Comparison of ENCODE assay signal across 14 cellular contexts in the genomic region with DNA sequence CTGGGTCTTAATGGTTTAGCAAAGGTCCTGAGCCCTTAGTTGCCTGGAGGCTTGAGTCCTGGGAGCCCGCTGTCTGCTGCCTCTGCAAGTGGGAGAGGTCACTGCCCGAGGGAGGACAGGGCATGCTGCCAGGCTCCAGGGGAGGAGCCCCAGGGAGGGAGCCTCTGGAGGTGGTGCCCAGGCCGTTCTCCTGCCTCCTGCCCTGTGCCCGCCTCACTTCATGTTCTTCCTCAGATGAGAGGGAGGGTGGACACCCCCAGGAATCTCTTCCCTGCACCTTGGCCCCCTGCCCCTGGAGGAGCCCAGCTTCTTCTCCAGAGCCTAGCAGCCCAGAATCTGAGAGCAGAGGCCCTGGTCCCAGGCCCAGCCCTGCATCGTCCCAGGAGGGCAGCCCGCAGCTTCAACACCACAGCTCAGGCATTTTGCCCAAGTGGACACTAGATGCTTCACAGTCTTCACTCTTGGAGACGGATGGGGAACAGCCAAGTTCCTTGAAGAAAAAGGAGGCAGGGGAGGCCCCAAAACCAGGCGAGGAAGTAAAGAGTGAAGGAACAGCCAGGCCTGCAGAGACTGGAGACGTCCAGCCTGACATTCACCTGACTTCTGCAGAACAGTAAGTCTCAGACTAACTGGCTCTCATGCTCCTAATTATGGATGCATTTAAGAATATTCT. TPM values are rescaled to one million over a fixed set of nuclear protein-coding genes. Genes with fewer than 3 reads are reported as not detected.
DNase-seq lines count a peak whose midpoint lies in the region; ATAC-seq, FAIRE-seq and TF ChIP-seq lines count a peak whose summit lies in the region.
"Had no signal": no experiment of that assay in that cellular context is flagged by ENCODE, and none has a peak within 500 bp of the region (broad histone marks: within the 10 kb centered on the region; RNA-seq: fewer than 3 reads in every experiment).

No MANE protein-coding gene starts in this region.

- no peak overlapping the region for H3K23ac ChIP-seq in H1 (ENCODE audit: insufficient read length)

- H3K14ac ChIP-seq in H1 (ENCODE audit: insufficient read length), result no peak overlapping the region

- no peak overlapping the region for H2BK5ac ChIP-seq in H1 (ENCODE audit: low read depth, low read length)

- H4K20me1 ChIP-seq in H1 (replicated peaks in 1 of 2; ENCODE audit: control insufficient read depth in 1 of 2, insufficient read depth in 2 of 2, low read length in 2 of 2), result no peaks in the 10 kb centered on the region

- H4K91ac ChIP-seq in H1 (replicated peaks; ENCODE audit: insufficient read length, low read length), result no peak overlapping the region

- POLR2A ChIA-PET in H1 (lab: Charles Lee; ENCODE audit: partially characterized antibody), result no interaction called here

- no peaks in the 10 kb centered on the region for H3K79me2 ChIP-seq in H1 (ENCODE audit: control insufficient read depth in 1 of 2, insufficient read depth in 2 of 2, low read length in 2 of 2)

- peaks cover 78% of the 10 kb centered on the region for H3K36me3 ChIP-seq in CD4-positive, CD25-positive, alpha-beta regulatory T cell (ENCODE audit: control insufficient read depth, insufficient read depth, low read length)
- H3K36me3 ChIP-seq in H1 (ENCODE audit: control insufficient read depth in 2 of 4, insufficient read depth in 4 of 4, low read length in 3 of 4), result no peaks in the 10 kb centered on the region
- H3K36me3 ChIP-seq: neural progenitor cell had no signal

- no peak for TF ChIP-seq CTCF in H1 (IDR thresholded peaks at IDR 0.05; ENCODE audit: control extremely low read depth in 1 of 3, insufficient read depth in 1 of 3, low read depth in 1 of 3, low read length in 3 of 3)

- no peak overlapping the region for H3K4ac ChIP-seq in H1 (replicated peaks; ENCODE audit: insufficient read length, low read depth, low read length)

- H2BK12ac ChIP-seq in H1 (ENCODE audit: low read depth, low read length), result no peak overlapping the region

- no peak for ATAC-seq in CD4-positive, CD25-positive, alpha-beta regulatory T cell (ENCODE audit: low read depth in 2 of 2)
- no peak for ATAC-seq in natural killer cell treated with Interleukin-12 subunit alpha and Interleukin-12 subunit beta and Interleukin-15 and Interleukin-18, amount 100 ng/mL, for 72 hours
- ATAC-seq in activated CD4-positive, CD25-positive, alpha-beta regulatory T cell treated with anti-CD3 and anti-CD28 coated beads, Interleukin-2, amount 50 U/mL, for 24 hours, result no peak
- ATAC-seq in GM21381 (IDR thresholded peaks at IDR 0.05; ENCODE audit: unreplicated experiment), result no peak
- no peak for ATAC-seq in HG02588 (IDR thresholded peaks at IDR 0.05; ENCODE audit: unreplicated experiment)

- TF ChIP-seq EP300 in Ishikawa (IDR thresholded peaks at IDR 0.05; ENCODE audit: borderline replicate concordance), result no peak
- no peak for TF ChIP-seq EP300 in H1 (IDR thresholded peaks at IDR 0.05; ENCODE audit: borderline replicate concordance in 1 of 2, low read depth in 2 of 2, low read length in 2 of 2)

- no peak overlapping the region for H2BK120ac ChIP-seq in H1 (replicated peaks; ENCODE audit: low read depth, low read length)

- peak overlapping the region; percentile 16; the same call in 1 of the 2 replicates for H4K8ac ChIP-seq in H1 (ENCODE audit: extremely low read depth, insufficient read depth, low read length)

- no peak for DNase-seq in CD4-positive, CD25-positive, alpha-beta regulatory T cell
- DNase-seq in H1 (ENCODE audit: low read depth in 1 of 2, low spot score in 2 of 2), result no peak
- DNase-seq in natural killer cell treated with Interleukin-12 subunit alpha and Interleukin-12 subunit beta and Interleukin-15 and Interleukin-18, amount 100 ng/mL, for 72 hours (ENCODE audit: low spot score), result no peak
- no peak for DNase-seq in NCI-H446 (lab: John Stamatoyannopoulos, UW)
- DNase-seq: Caco-2; central memory CD4-positive, alpha-beta T cell; NCI-H187 treated with DMSO at 0.1 percent for 48 hours; stimulated activated CD4-positive, alpha-beta T cell treated with anti-CD3 and anti-CD28 coated beads, Interleukin-2, amount 100 ng/mL, for 24 hours; stimulated activated naive CD4-positive, alpha-beta T cell treated with Interleukin-2 at 50 U/mL for 16 hours had no signal

- no peaks in the 10 kb centered on the region for H3K27me3 ChIP-seq in CD4-positive, CD25-positive, alpha-beta regulatory T cell (ENCODE audit: control insufficient read depth, insufficient read depth, low read length)
- H3K27me3 ChIP-seq in H1 (replicated peaks in 1 of 4; ENCODE audit: control insufficient read depth in 3 of 4, extremely low read depth in 1 of 4, insufficient read depth in 3 of 4, low read length in 3 of 4), result no peaks in the 10 kb centered on the region
- H3K27me3 ChIP-seq: neural progenitor cell had no signal

- H3K27ac Mint-ChIP-seq in CD4-positive, CD25-positive, alpha-beta regulatory T cell, result peak overlapping the region; percentile 56 to 88 (median 59)
- peak overlapping the region; percentile 10 to 36 for H3K27ac Mint-ChIP-seq in natural killer cell treated with Interleukin-12 subunit alpha and Interleukin-12 subunit beta and Interleukin-15 and Interleukin-18, amount 100 ng/mL, for 72 hours
- H3K27ac Mint-ChIP-seq: neural progenitor cell had no signal

- no peaks in the 10 kb centered on the region for H3K27me3 Mint-ChIP-seq in CD4-positive, CD25-positive, alpha-beta regulatory T cell
- H3K27me3 Mint-ChIP-seq in natural killer cell treated with Interleukin-12 subunit alpha and Interleukin-12 subunit beta and Interleukin-15 and Interleukin-18, amount 100 ng/mL, for 72 hours, result no peaks in the 10 kb centered on the region

- H3K4me3 Mint-ChIP-seq in CD4-positive, CD25-positive, alpha-beta regulatory T cell, result peak overlapping the region in 3 of 4 donors; percentile 66 to 68 (median 67)
- peak overlapping the region; percentile 19 for H3K4me3 Mint-ChIP-seq in natural killer cell treated with Interleukin-12 subunit alpha and Interleukin-12 subunit beta and Interleukin-15 and Interleukin-18, amount 100 ng/mL, for 72 hours
- H3K4me3 Mint-ChIP-seq: neural progenitor cell had no signal

- H3K4me1 ChIP-seq in CD4-positive, CD25-positive, alpha-beta regulatory T cell (ENCODE audit: control insufficient read depth, insufficient read depth, low read length, poor library complexity, severe bottlenecking), result peaks cover 70% of the 10 kb centered on the region
- no peaks in the 10 kb centered on the region for H3K4me1 ChIP-seq in H1 (replicated peaks in 1 of 4; ENCODE audit: control insufficient read depth in 3 of 4, insufficient read depth in 4 of 4, low read length in 3 of 4)
- H3K4me1 ChIP-seq: neural progenitor cell had no signal

- H3K9me3 Mint-ChIP-seq in CD4-positive, CD25-positive, alpha-beta regulatory T cell, result no peaks in the 10 kb centered on the region
- H3K9me3 Mint-ChIP-seq in natural killer cell treated with Interleukin-12 subunit alpha and Interleukin-12 subunit beta and Interleukin-15 and Interleukin-18, amount 100 ng/mL, for 72 hours, result no peaks in the 10 kb centered on the region
- H3K9me3 Mint-ChIP-seq: neural progenitor cell had no signal

- H2AFZ ChIP-seq in H1 (ENCODE audit: low read length), result no peak overlapping the region
- H2AFZ ChIP-seq: neural progenitor cell had no signal

- no peaks in the 10 kb centered on the region for H3K9me3 ChIP-seq in CD4-positive, CD25-positive, alpha-beta regulatory T cell (ENCODE audit: control insufficient read depth in 2 of 2, low read length in 2 of 2)
- H3K9me3 ChIP-seq in H1 (ENCODE audit: insufficient read depth in 2 of 2, low read depth in 1 of 2, low read length in 1 of 2), result no peaks in the 10 kb centered on the region
- H3K9me3 ChIP-seq: Caco-2 had no signal

- H2AK5ac ChIP-seq in H1 (ENCODE audit: low read depth, low read length), result no peak overlapping the region

- H3K79me1 ChIP-seq in H1 (ENCODE audit: low read depth, low read length), result no peaks in the 10 kb centered on the region

- no peak overlapping the region for H3K18ac ChIP-seq in H1 (ENCODE audit: extremely low read depth, low read length)

- 92% methylated on average over 9 of the region's 9 CpGs; no CpG with 5 or more reads in 1 of the 2 experiments for WGBS in H1 (ENCODE audit: extremely low coverage in 1 of 2, insufficient coverage in 1 of 2, insufficient read length in 1 of 2, insufficient replicate concordance in 2 of 2, low coverage in 1 of 2, low lambda C conversion rate in 2 of 2, missing lambda C conversion rate in 1 of 2), 2 experiments

- H3K4me3 ChIP-seq in CD4-positive, CD25-positive, alpha-beta regulatory T cell (ENCODE audit: low read depth, low read length), result no peak overlapping the region
- no peak overlapping the region for H3K4me3 ChIP-seq in H1 (ENCODE audit: extremely low read depth in 1 of 4, insufficient read depth in 2 of 4, low read depth in 3 of 4, low read length in 4 of 4)
- H3K4me3 ChIP-seq: neural progenitor cell had no signal

- H3K23me2 ChIP-seq in H1 (ENCODE audit: low read depth, low read length), result 0 out of 2 replicates have a peak, but pooled peaks cover 2% of the 10 kb centered on the region

- peaks cover 28 to 87% (median 68%) of the 10 kb centered on the region in 4 donors for H3K4me1 Mint-ChIP-seq in CD4-positive, CD25-positive, alpha-beta regulatory T cell
- peaks cover 58 to 66% of the 10 kb centered on the region in 2 donors for H3K4me1 Mint-ChIP-seq in natural killer cell treated with Interleukin-12 subunit alpha and Interleukin-12 subunit beta and Interleukin-15 and Interleukin-18, amount 100 ng/mL, for 72 hours (ENCODE audit: low read depth in 2 of 2)

- no peak overlapping the region for H2BK15ac ChIP-seq in H1 (ENCODE audit: low read length)

- H3K4me2 ChIP-seq in H1 (ENCODE audit: insufficient read depth in 1 of 2, low read depth in 2 of 2, low read length in 2 of 2), result no peak overlapping the region
- H3K4me2 ChIP-seq: neural progenitor cell had no signal

- H3K27ac ChIP-seq in CD4-positive, CD25-positive, alpha-beta regulatory T cell (ENCODE audit: insufficient read depth, low read length, poor library complexity, severe bottlenecking), result no peak overlapping the region
- H3K27ac ChIP-seq in H1 (ENCODE audit: low read depth, low read length), result no peak overlapping the region
- H3K27ac ChIP-seq: neural progenitor cell had no signal

- no peak overlapping the region for H2BK20ac ChIP-seq in H1 (ENCODE audit: low read length)

- no peak for TF ChIP-seq POLR2A in H1 (IDR thresholded peaks at IDR 0.05; ENCODE audit: control extremely low read depth in 1 of 2, low read depth in 2 of 2, low read length in 2 of 2)

- CTCF ChIA-PET in H1 (lab: Charles Lee; ENCODE audit: partially characterized antibody), result interaction anchor here (1.3 kb wide), 1 partner anchor 106 kb away, joined by 3 read pairs; no protein-coding TSS in a partner anchor

- FAIRE-seq in H1 (lab: Jason Lieb, UNC), result no peak

- TF ChIP-seq RAD21 in Ishikawa (IDR thresholded peaks at IDR 0.05; ENCODE audit: low read depth) (no peak), H1 (IDR thresholded peaks at IDR 0.05 in 1 of 2, conservative IDR thresholded peaks at IDR 0.05 in 1 of 2; ENCODE audit: low read depth in 2 of 2, low read length in 2 of 2) (no peak)

- no peak overlapping the region for H3K56ac ChIP-seq in H1 (replicated peaks; ENCODE audit: insufficient read length, low read depth, low read length)

- no peak overlapping the region for H4K5ac ChIP-seq in H1 (ENCODE audit: insufficient read length, low read depth, low read length)

- H3K9ac ChIP-seq in H1 (replicated peaks in 1 of 4; ENCODE audit: extremely low read depth in 1 of 4, low read depth in 3 of 4, low read length in 3 of 4), result no peak overlapping the region
- H3K9ac ChIP-seq: neural progenitor cell had no signal

- H3K36me3 Mint-ChIP-seq in CD4-positive, CD25-positive, alpha-beta regulatory T cell, result peaks cover 30% of the 10 kb centered on the region
- peaks cover 29% of the 10 kb centered on the region for H3K36me3 Mint-ChIP-seq in natural killer cell treated with Interleukin-12 subunit alpha and Interleukin-12 subunit beta and Interleukin-15 and Interleukin-18, amount 100 ng/mL, for 72 hours
- H3K36me3 Mint-ChIP-seq: neural progenitor cell had no signal

RNA-seq across cellular contexts. Expression of a gene that starts 12.0 kb away (rescaled TPM):
- 124 TPM for total RNA-seq in CD4-positive, CD25-positive, alpha-beta regulatory T cell
- polyA plus RNA-seq in CD4-positive, CD25-positive, alpha-beta regulatory T cell, result 10 to 100 TPM; 18.1 to 26.3 (median 20.7) TPM
- 1.2 and 1.3 TPM in 2 replicates for total RNA-seq in H1 (2021; fragmentation: NEBNext Ultra II Directional; extraction: Animal tissue kit (Norgen Biotek cat#: 25700))
- 0.53 and 0.93 TPM in 2 replicates for polyA plus RNA-seq in H1 (2011; rRNA removed)
- polyA plus RNA-seq in H1 (2011; cell fraction: cytosol; rRNA removed), result 0.69 TPM
- 2.1 TPM for polyA plus RNA-seq in H1 (2011; cell fraction: nucleus; rRNA removed)
- 0.57 to 1.2 TPM (median 0.92 TPM) in 4 replicates for polyA plus RNA-seq in H1 (2012, experiment 1 of 2)
- 0.73 TPM for polyA plus RNA-seq in H1 (2012, experiment 2 of 2)
- polyA plus RNA-seq in H1 (2013, experiment 1 of 2), result 0.71 TPM
- polyA plus RNA-seq in H1 (2013, experiment 2 of 2), result 0.50 TPM
- 0.41 and 1.4 TPM in 2 replicates for polyA minus RNA-seq in H1 (2011; rRNA and poly(A)+ RNA removed)
- polyA minus RNA-seq in H1 (2011; cell fraction: cytosol; rRNA and poly(A)+ RNA removed), result not detected
- polyA minus RNA-seq in H1 (2011; cell fraction: nucleus; rRNA and poly(A)+ RNA removed), result 0.70 TPM
- total RNA-seq in natural killer cell treated with Interleukin-12 subunit alpha and Interleukin-12 subunit beta and Interleukin-15 and Interleukin-18, amount 100 ng/mL, for 72 hours, result 100 to 1,000 TPM; 299 to 305 TPM

RNA-seq across cellular contexts. Expression of a gene that starts 58.4 kb away (rescaled TPM):
- total RNA-seq in CD4-positive, CD25-positive, alpha-beta regulatory T cell, result not detected
- polyA plus RNA-seq in CD4-positive, CD25-positive, alpha-beta regulatory T cell, result under 1 TPM in 2 of 4 donors, not detected in 2; 0.23 to 0.59 TPM
- total RNA-seq in H1 (2021; fragmentation: NEBNext Ultra II Directional; extraction: Animal tissue kit (Norgen Biotek cat#: 25700)), result not detected in 2 replicates
- polyA plus RNA-seq in H1 (2011; rRNA removed), result not detected in 2 replicates
- polyA plus RNA-seq in H1 (2011; cell fraction: cytosol; rRNA removed), result not detected
- polyA plus RNA-seq in H1 (2011; cell fraction: nucleus; rRNA removed), result not detected
- not detected in 4 replicates for polyA plus RNA-seq in H1 (2012, experiment 1 of 2)
- not detected for polyA plus RNA-seq in H1 (2012, experiment 2 of 2)
- not detected for polyA plus RNA-seq in H1 (2013, experiment 1 of 2)
- not detected for polyA plus RNA-seq in H1 (2013, experiment 2 of 2)
- polyA minus RNA-seq in H1 (2011; rRNA and poly(A)+ RNA removed), result not detected in 2 replicates
- polyA minus RNA-seq in H1 (2011; cell fraction: cytosol; rRNA and poly(A)+ RNA removed), result not detected
- not detected for polyA minus RNA-seq in H1 (2011; cell fraction: nucleus; rRNA and poly(A)+ RNA removed)
- 1 to 10 TPM; 3.3 to 3.7 TPM for total RNA-seq in natural killer cell treated with Interleukin-12 subunit alpha and Interleukin-12 subunit beta and Interleukin-15 and Interleukin-18, amount 100 ng/mL, for 72 hours
- total RNA-seq: Caco-2 had no signal

Comparison
In these comparisons a context has a peak if more than half of its experiments do, and no peak if none do; other contexts are left out.
1. RNA of a gene that starts 12.0 kb away (total RNA-seq): 299 to 305 TPM in natural killer cell treated with Interleukin-12 subunit alpha and Interleukin-12 subunit beta and Interleukin-15 and Interleukin-18, amount 100 ng/mL, for 72 hours and 124 TPM in CD4-positive, CD25-positive, alpha-beta regulatory T cell (single experiment); 1.2 to 1.3 TPM in H1; every median in the first group is over 10 times any median in the second.